Comparison of ENCODE assay signal across 1 cellular context in the genomic region with DNA sequence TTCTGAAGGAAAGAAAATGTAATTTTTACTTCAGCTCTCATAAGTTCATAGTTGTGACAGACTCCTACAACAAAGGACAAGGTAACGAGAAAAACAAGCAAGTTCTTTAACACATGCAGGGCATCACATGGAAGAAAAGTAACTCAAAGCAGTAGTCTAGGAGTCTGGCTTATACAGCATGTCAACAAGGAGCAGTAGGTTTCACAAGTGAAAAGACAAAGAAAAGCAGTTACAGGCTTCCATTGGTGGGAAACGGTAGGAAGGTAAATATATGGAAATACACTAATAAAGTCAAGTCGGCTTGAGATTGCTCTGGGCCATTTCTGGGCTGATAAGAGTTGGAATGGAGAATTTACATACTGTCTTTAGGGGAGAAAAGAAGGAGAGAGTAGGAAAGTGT.
TF ChIP-seq lines count a peak whose summit lies in the region.

No MANE protein-coding gene starts in this region.

TF ChIP-seq in GM23338, 12 proteins besides CTCF, POLR2A, EP300 and RAD21:
- TF ChIP-seq, protein P1, sequence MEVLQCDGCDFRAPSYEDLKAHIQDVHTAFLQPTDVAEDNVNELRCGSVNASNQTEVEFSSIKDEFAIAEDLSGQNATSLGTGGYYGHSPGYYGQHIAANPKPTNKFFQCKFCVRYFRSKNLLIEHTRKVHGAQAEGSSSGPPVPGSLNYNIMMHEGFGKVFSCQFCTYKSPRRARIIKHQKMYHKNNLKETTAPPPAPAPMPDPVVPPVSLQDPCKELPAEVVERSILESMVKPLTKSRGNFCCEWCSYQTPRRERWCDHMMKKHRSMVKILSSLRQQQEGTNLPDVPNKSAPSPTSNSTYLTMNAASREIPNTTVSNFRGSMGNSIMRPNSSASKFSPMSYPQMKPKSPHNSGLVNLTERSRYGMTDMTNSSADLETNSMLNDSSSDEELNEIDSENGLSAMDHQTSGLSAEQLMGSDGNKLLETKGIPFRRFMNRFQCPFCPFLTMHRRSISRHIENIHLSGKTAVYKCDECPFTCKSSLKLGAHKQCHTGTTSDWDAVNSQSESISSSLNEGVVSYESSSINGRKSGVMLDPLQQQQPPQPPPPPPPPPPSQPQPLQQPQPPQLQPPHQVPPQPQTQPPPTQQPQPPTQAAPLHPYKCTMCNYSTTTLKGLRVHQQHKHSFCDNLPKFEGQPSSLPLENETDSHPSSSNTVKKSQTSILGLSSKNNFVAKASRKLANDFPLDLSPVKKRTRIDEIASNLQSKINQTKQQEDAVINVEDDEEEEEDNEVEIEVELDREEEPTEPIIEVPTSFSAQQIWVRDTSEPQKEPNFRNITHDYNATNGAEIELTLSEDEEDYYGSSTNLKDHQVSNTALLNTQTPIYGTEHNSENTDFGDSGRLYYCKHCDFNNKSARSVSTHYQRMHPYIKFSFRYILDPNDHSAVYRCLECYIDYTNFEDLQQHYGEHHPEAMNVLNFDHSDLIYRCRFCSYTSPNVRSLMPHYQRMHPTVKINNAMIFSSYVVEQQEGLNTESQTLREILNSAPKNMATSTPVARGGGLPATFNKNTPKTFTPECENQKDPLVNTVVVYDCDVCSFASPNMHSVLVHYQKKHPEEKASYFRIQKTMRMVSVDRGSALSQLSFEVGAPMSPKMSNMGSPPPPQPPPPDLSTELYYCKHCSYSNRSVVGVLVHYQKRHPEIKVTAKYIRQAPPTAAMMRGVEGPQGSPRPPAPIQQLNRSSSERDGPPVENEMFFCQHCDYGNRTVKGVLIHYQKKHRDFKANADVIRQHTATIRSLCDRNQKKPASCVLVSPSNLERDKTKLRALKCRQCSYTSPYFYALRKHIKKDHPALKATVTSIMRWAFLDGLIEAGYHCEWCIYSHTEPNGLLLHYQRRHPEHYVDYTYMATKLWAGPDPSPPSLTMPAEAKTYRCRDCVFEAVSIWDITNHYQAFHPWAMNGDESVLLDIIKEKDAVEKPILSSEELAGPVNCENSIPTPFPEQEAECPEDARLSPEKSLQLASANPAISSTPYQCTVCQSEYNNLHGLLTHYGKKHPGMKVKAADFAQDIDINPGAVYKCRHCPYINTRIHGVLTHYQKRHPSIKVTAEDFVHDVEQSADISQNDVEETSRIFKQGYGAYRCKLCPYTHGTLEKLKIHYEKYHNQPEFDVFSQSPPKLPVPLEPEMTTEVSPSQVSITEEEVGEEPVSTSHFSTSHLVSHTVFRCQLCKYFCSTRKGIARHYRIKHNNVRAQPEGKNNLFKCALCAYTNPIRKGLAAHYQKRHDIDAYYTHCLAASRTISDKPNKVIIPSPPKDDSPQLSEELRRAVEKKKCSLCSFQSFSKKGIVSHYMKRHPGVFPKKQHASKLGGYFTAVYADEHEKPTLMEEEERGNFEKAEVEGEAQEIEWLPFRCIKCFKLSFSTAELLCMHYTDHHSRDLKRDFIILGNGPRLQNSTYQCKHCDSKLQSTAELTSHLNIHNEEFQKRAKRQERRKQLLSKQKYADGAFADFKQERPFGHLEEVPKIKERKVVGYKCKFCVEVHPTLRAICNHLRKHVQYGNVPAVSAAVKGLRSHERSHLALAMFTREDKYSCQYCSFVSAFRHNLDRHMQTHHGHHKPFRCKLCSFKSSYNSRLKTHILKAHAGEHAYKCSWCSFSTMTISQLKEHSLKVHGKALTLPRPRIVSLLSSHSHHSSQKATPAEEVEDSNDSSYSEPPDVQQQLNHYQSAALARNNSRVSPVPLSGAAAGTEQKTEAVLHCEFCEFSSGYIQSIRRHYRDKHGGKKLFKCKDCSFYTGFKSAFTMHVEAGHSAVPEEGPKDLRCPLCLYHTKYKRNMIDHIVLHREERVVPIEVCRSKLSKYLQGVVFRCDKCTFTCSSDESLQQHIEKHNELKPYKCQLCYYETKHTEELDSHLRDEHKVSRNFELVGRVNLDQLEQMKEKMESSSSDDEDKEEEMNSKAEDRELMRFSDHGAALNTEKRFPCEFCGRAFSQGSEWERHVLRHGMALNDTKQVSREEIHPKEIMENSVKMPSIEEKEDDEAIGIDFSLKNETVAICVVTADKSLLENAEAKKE (CRISPR knock-in tag; IDR thresholded peaks at IDR 0.05): no peak
- TF ChIP-seq ZNF331 (CRISPR knock-in tag; IDR thresholded peaks at IDR 0.05; ENCODE audit: low read depth): no peak
- TF ChIP-seq, protein P2, sequence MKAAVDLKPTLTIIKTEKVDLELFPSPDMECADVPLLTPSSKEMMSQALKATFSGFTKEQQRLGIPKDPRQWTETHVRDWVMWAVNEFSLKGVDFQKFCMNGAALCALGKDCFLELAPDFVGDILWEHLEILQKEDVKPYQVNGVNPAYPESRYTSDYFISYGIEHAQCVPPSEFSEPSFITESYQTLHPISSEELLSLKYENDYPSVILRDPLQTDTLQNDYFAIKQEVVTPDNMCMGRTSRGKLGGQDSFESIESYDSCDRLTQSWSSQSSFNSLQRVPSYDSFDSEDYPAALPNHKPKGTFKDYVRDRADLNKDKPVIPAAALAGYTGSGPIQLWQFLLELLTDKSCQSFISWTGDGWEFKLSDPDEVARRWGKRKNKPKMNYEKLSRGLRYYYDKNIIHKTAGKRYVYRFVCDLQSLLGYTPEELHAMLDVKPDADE (IDR thresholded peaks at IDR 0.05): no peak
- no peak for TF ChIP-seq JUNB (IDR thresholded peaks at IDR 0.05; ENCODE audit: unreplicated experiment)
- no peak for TF ChIP-seq ZNF114 (CRISPR knock-in tag; IDR thresholded peaks at IDR 0.05)
- TF ChIP-seq STAT1 (IDR thresholded peaks at IDR 0.05; ENCODE audit: unreplicated experiment): no peak
- no peak for TF ChIP-seq NANOG (IDR thresholded peaks at IDR 0.05; ENCODE audit: borderline replicate concordance)
- TF ChIP-seq POLR2AphosphoS5 (IDR thresholded peaks at IDR 0.05; ENCODE audit: low read depth): no peak
- TF ChIP-seq CREB1 (CRISPR knock-in tag; IDR thresholded peaks at IDR 0.05; ENCODE audit: low read depth): no peak
